Comparison of ENCODE assay signal across 5 cellular contexts in the genomic region with DNA sequence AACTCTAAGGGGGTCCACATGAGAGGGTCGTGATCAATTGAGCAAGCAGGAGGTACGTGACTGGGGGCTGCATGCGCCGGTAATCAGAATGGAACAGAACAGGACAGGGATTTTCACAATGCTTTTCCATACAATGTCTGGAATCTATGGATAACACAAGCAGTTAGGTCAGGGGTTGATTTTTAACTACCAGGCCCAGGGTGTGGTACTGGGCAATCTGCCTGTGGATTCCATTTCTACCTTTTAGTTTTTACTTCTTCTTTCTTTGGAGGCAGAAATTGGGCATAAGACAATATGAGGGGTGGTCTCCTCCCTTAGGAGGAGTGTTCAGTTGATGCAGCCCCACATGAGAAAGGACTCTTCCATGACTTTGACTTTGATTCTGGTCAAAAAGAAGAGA. TPM values are rescaled to one million over a fixed set of nuclear protein-coding genes. Genes with fewer than 3 reads are reported as not detected.
"Had no signal": no experiment of that assay in that cellular context is flagged by ENCODE, and none has a peak within 500 bp of the region (broad histone marks: within the 10 kb centered on the region; RNA-seq: fewer than 3 reads in every experiment).

No MANE protein-coding gene starts in this region.

RNA-seq across cellular contexts. Expression of gene LGI2, which starts 52.7 kb away (rescaled TPM):
- total RNA-seq: OCI-LY7, PC-9, RPMI7951, SJSA1 had no signal
- polyA plus RNA-seq: SK-N-SH had no signal
